Comparison of ENCODE assay signal across 10 cellular contexts in genomic region chr4:153346031-153346430, GRCh38. TPM values are rescaled to one million over a fixed set of nuclear protein-coding genes. Genes with fewer than 3 reads are reported as not detected.
DNase-seq lines count a peak whose midpoint lies in the region; ATAC-seq, FAIRE-seq and TF ChIP-seq lines count a peak whose summit lies in the region.
"Had no signal": no experiment of that assay in that cellular context is flagged by ENCODE, and none has a peak within 500 bp of the region (broad histone marks: within the 10 kb centered on the region; RNA-seq: fewer than 3 reads in every experiment).

No MANE protein-coding gene starts in this region.

- no peaks in the 10 kb centered on the region for H3K27me3 Mint-ChIP-seq in activated T-cell treated with anti-CD3 and anti-CD28 coated beads, Interleukin-2, amount 50 U/mL, for 4 hours (ENCODE audit: low read depth)
- no peaks in the 10 kb centered on the region for H3K27me3 Mint-ChIP-seq in stimulated activated memory B cell treated with anti-CD40 and anti-IgM and Interleukin-4, amounts not matched to agents 10 μg/mL and 1 μg/mL and 100 μg/mL, for 72 hours

- peaks cover 45% of the 10 kb centered on the region for H3K79me2 ChIP-seq in PC-9 (ENCODE audit: low read depth)
- H3K79me2 ChIP-seq in endothelial cell of umbilical vein (ENCODE audit: control insufficient read depth, insufficient read depth, low read length): peaks cover 4% of the 10 kb centered on the region

- DNase-seq in activated T-cell treated with anti-CD3 and anti-CD28 coated beads, Interleukin-2, amount 50 U/mL, for 4 hours: no peak
- DNase-seq in activated T-cell treated with anti-CD3 and anti-CD28 coated beads, Interleukin-2, amount 50 U/mL, for 1 hour: no peak
- no peak for DNase-seq in PC-9
- DNase-seq in endothelial cell of umbilical vein (ENCODE audit: low read depth, low spot score): no peak
- no peak for DNase-seq in GM13977 (ENCODE audit: low spot score)
- DNase-seq in SK-N-DZ (ENCODE audit: low spot score): no peak
- DNase-seq in MV-4-11 (lab: John Stamatoyannopoulos, UW): no peak
- DNase-seq: stimulated activated CD4-positive, alpha-beta T cell treated with anti-CD3 and anti-CD28 coated beads, Interleukin-4, amount 100 ng/mL, for 24 hours had no signal

- no peaks in the 10 kb centered on the region for H3K36me3 ChIP-seq in PC-9 (ENCODE audit: low read depth)
- H3K36me3 ChIP-seq in endothelial cell of umbilical vein (ENCODE audit: control insufficient read depth in 2 of 2, extremely low read depth in 1 of 2, insufficient read depth in 2 of 2, low read length in 2 of 2): no peaks in the 10 kb centered on the region

- H3K27me3 ChIP-seq in PC-9 (ENCODE audit: insufficient read depth, low read depth): no peaks in the 10 kb centered on the region
- H3K27me3 ChIP-seq in endothelial cell of umbilical vein (ENCODE audit: control insufficient read depth in 2 of 2, insufficient read depth in 2 of 2, low read length in 2 of 2): no peaks in the 10 kb centered on the region

- no peaks in the 10 kb centered on the region for H4K20me1 ChIP-seq in PC-9 (ENCODE audit: insufficient read depth)
- no peaks in the 10 kb centered on the region for H4K20me1 ChIP-seq in endothelial cell of umbilical vein (replicated peaks; ENCODE audit: control insufficient read depth, extremely low read depth, insufficient read depth, low read length)

- H2AFZ ChIP-seq in PC-9 (no peak overlapping the region), endothelial cell of umbilical vein (ENCODE audit: low read depth, low read length) (peak overlapping the region; percentile 66)

- peaks cover 24% of the 10 kb centered on the region for H3K4me1 Mint-ChIP-seq in activated T-cell treated with anti-CD3 and anti-CD28 coated beads, Interleukin-2, amount 50 U/mL, for 4 hours (ENCODE audit: low read depth)
- peaks cover 45% of the 10 kb centered on the region for H3K4me1 Mint-ChIP-seq in stimulated activated memory B cell treated with anti-CD40 and anti-IgM and Interleukin-4, amounts not matched to agents 10 μg/mL and 1 μg/mL and 100 μg/mL, for 72 hours

- H3K4me3 ChIP-seq in PC-9 (peak overlapping the region; percentile 92), endothelial cell of umbilical vein (replicated peaks in 1 of 3; ENCODE audit: insufficient read depth in 1 of 3, low read depth in 1 of 3, low read length in 3 of 3) (peak overlapping the region in 1 of 3 experiments; percentile 82)

- no peaks in the 10 kb centered on the region for H3K9me3 Mint-ChIP-seq in activated T-cell treated with anti-CD3 and anti-CD28 coated beads, Interleukin-2, amount 50 U/mL, for 4 hours
- no peaks in the 10 kb centered on the region for H3K9me3 Mint-ChIP-seq in stimulated activated memory B cell treated with anti-CD40 and anti-IgM and Interleukin-4, amounts not matched to agents 10 μg/mL and 1 μg/mL and 100 μg/mL, for 72 hours

- dilution Hi-C loops in endothelial cell of umbilical vein (cut with MboI; ENCODE audit: extremely low pct_ligation_motif_present, low sequenced_read_pairs): no loop called here

- H3K9me3 ChIP-seq in PC-9 (ENCODE audit: insufficient read depth, low read depth) (no peaks in the 10 kb centered on the region), endothelial cell of umbilical vein (replicated peaks; ENCODE audit: control insufficient read depth, insufficient read depth, low read length) (no peaks in the 10 kb centered on the region)

- no peak for FAIRE-seq in endothelial cell of umbilical vein (lab: Jason Lieb, UNC)

- no peak for ATAC-seq in activated T-cell treated with anti-CD3 and anti-CD28 coated beads, Interleukin-2, amount 50 U/mL, for 4 hours
- no peak for ATAC-seq in stimulated activated memory B cell treated with anti-CD40 and anti-IgM and Interleukin-4, amounts not matched to agents 10 μg/mL and 1 μg/mL and 100 μg/mL, for 72 hours

- H3K4me2 ChIP-seq in PC-9 (peak overlapping the region; percentile 90), endothelial cell of umbilical vein (ENCODE audit: insufficient read depth, low read length) (peak overlapping the region; percentile 83)

- POLR2A ChIA-PET in PC-9 (lab: Charles Lee; ENCODE audit: unreplicated experiment) (no interaction called here), endothelial cell of umbilical vein (lab: Charles Lee) (interaction anchor here (0.5 to 1.0 kb wide), 2 partner anchors 47 to 121 kb away, joined by 4 to 5 read pairs; partner anchors contain the start of gene TMEM131L)

- H3F3A ChIP-seq in PC-9 (ENCODE audit: insufficient read depth, low read depth): peaks cover 10% of the 10 kb centered on the region; the same call in 1 of the 2 replicates

- H3K27ac ChIP-seq in PC-9: peak overlapping the region; percentile 70
- H3K27ac ChIP-seq in endothelial cell of umbilical vein (ENCODE audit: insufficient read depth, low read depth, low read length): no peak overlapping the region

- in situ Hi-C loops in GM13977 (cut with MboI; ENCODE audit: low pct_unique_long_range_greater_than_20kb, low sequenced_read_pairs, unreplicated experiment): loop anchor here (10.0 to 25.0 kb wide), 3 partner anchors 229 to 416 kb away; partner anchors contain the start of gene RNF175

- no peaks in the 10 kb centered on the region for H3K9me1 ChIP-seq in endothelial cell of umbilical vein (replicated peaks; ENCODE audit: control insufficient read depth, extremely low read depth, insufficient read depth, low read length)

- no peaks in the 10 kb centered on the region for H3K9me2 ChIP-seq in PC-9 (ENCODE audit: insufficient read depth)

- TF ChIP-seq POLR2A in endothelial cell of umbilical vein (IDR thresholded peaks at IDR 0.05; ENCODE audit: low read depth, low read length): no peak

- H3K9ac ChIP-seq in endothelial cell of umbilical vein (replicated peaks; ENCODE audit: extremely low read depth, insufficient read depth, low read length): peak overlapping the region; percentile 68

- BruUV-seq in PC-9 (replicated peaks; lab: Mats Ljungman, UMichigan): no TSS peak
- BruUV-seq in endothelial cell of umbilical vein (replicated peaks; lab: Mats Ljungman, UMichigan): no TSS peak

- H3K4me3 Mint-ChIP-seq in activated T-cell treated with anti-CD3 and anti-CD28 coated beads, Interleukin-2, amount 50 U/mL, for 4 hours: peak overlapping the region; percentile 91
- H3K4me3 Mint-ChIP-seq in stimulated activated memory B cell treated with anti-CD40 and anti-IgM and Interleukin-4, amounts not matched to agents 10 μg/mL and 1 μg/mL and 100 μg/mL, for 72 hours: peak overlapping the region; percentile 93

- H3K4me1 ChIP-seq in PC-9 (replicated peaks; ENCODE audit: insufficient read depth) (peaks cover 34% of the 10 kb centered on the region), endothelial cell of umbilical vein (ENCODE audit: control insufficient read depth, extremely low read depth, insufficient read depth, low read length) (peaks cover 25% of the 10 kb centered on the region)

- no peak for TF ChIP-seq CTCF in PC-9 (conservative IDR thresholded peaks at IDR 0.05)
- TF ChIP-seq CTCF in endothelial cell of umbilical vein (IDR thresholded peaks at IDR 0.05; ENCODE audit: extremely low read depth in 1 of 2, insufficient read depth in 1 of 2, low read depth in 1 of 2, low read length in 2 of 2): no peak
- TF ChIP-seq CTCF in GM13977 (IDR thresholded peaks at IDR 0.05; ENCODE audit: extremely low read depth, insufficient read depth, missing control alignments): no peak

- intact Hi-C loops in PC-9 (cut with micrococcal nuclease; ENCODE audit: unreplicated experiment) (loop anchor here (10.0 kb wide), 1 partner anchor 299 kb away; no protein-coding TSS in a partner anchor), endothelial cell of umbilical vein (cut with micrococcal nuclease) (no loop called here)

- H3K27ac Mint-ChIP-seq in stimulated activated memory B cell treated with anti-CD40 and anti-IgM and Interleukin-4, amounts not matched to agents 10 μg/mL and 1 μg/mL and 100 μg/mL, for 72 hours: no peak overlapping the region

- no peaks in the 10 kb centered on the region for H3K36me3 Mint-ChIP-seq in activated T-cell treated with anti-CD3 and anti-CD28 coated beads, Interleukin-2, amount 50 U/mL, for 4 hours (ENCODE audit: insufficient read depth)
- H3K36me3 Mint-ChIP-seq in stimulated activated memory B cell treated with anti-CD40 and anti-IgM and Interleukin-4, amounts not matched to agents 10 μg/mL and 1 μg/mL and 100 μg/mL, for 72 hours: no peaks in the 10 kb centered on the region

- CTCF ChIA-PET in PC-9 (lab: Charles Lee) (interaction anchor here (0.8 kb wide), 1 partner anchor 87 kb away, joined by 3 read pairs; no protein-coding TSS in a partner anchor), endothelial cell of umbilical vein (lab: Charles Lee) (interaction anchor here (1.1 to 6.9 kb wide), 12 partner anchors 9 to 297 kb away, joined by 3 to 129 read pairs (median 4); partner anchors contain the start of gene TMEM131L)

TF ChIP-seq in endothelial cell of umbilical vein, 7 proteins besides CTCF, POLR2A, EP300 and RAD21:
- no peak for TF ChIP-seq MAX (IDR thresholded peaks at IDR 0.05; ENCODE audit: insufficient read depth, insufficient read length)
- TF ChIP-seq MYC (IDR thresholded peaks at IDR 0.05; ENCODE audit: low read depth, low read length): no peak
- no peak for TF ChIP-seq POLR2AphosphoS5 (IDR thresholded peaks at IDR 0.05; ENCODE audit: insufficient read depth, low read depth, low read length)
TF ChIP-seq in endothelial cell of umbilical vein: peak in this region for 0.

RNA-seq across cellular contexts. Expression of gene MND1, which starts 1.5 kb away (rescaled TPM):
- 1 to 10 TPM; 5.2 to 9.6 (median 6.9) TPM for total RNA-seq in activated T-cell treated with anti-CD3 and anti-CD28 coated beads, Interleukin-2, amount 50 U/mL, for 4 hours
- total RNA-seq in PC-9 (2021) (17.6 and 24.4 TPM in 2 replicates), endothelial cell of umbilical vein (7.7 and 8.2 TPM in 2 replicates)
- 0.32 and 0.66 TPM in 2 replicates for polyA plus RNA-seq in endothelial cell of umbilical vein
- polyA plus RNA-seq in endothelial cell of umbilical vein (2011; cell fraction: cytosol; rRNA removed): 1.9 and 2.5 TPM in 2 replicates
- 1.8 and 2.4 TPM in 2 replicates for polyA plus RNA-seq in endothelial cell of umbilical vein (2011; cell fraction: nucleus; rRNA removed)
- 1.9 and 6.5 TPM in 2 replicates for polyA plus RNA-seq in endothelial cell of umbilical vein (2012)
- polyA minus RNA-seq in endothelial cell of umbilical vein: 0.72 TPM in 1 of 2 replicates, not detected in the other
- 2.6 TPM for polyA minus RNA-seq in endothelial cell of umbilical vein (2011; cell fraction: cytosol; rRNA and poly(A)+ RNA removed)
- 0.96 and 1.1 TPM in 2 replicates for polyA minus RNA-seq in endothelial cell of umbilical vein (2011; cell fraction: nucleus; rRNA and poly(A)+ RNA removed)
- polyA plus RNA-seq in SK-N-DZ (2014; cell fraction: cytosol; rRNA removed): 35.5 and 36.3 TPM in 2 replicates
- polyA plus RNA-seq in SK-N-DZ (2014; cell fraction: nucleus; rRNA removed): 19.1 and 24.2 TPM in 2 replicates
- total RNA-seq: left lobe of liver had no signal
